ENCODE assay signal across 15 cellular contexts in the genomic region with DNA sequence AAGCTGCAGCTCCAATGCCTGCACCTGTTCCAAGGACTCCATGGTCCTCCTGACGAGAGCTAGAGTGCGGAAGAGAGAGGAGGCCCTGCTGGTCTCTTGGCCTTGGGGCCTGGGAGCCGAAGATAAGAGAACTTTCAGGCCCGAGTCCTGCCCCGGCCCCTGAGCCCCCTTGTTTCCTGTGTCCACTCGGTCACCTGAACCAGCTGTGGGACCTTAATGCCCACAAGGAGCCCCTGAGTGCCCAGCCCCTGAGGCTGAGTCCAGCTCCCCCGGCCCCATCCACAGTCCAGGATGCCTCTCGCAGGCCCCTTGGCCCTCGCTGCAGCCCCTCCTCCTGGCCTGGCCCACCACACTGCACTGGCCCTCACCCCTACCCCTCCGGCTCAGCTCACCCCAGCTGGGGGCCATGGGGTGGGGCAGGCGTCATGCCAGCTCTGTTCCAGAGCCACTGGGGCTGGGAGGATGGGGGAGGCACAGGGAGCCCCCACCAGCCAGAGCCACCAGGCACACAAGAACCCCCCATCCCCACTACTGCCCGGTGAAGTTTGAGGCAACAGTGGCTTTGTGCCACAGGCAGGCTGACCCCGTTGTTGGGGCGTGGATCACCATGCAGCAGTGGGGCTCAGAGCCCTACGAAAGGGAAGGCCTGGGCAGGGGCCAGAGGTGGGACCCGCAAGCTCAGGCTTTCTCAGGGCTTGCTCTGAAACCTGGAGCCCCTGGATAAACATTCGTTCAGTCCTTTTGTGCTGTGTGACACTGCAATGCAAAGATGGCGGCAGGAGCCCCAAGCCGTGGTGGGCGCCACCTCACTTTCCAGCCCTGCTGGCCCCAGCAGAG. TPM values are rescaled to one million over a fixed set of nuclear protein-coding genes. Genes with fewer than 3 reads are reported as not detected.
"Had no signal": no experiment of that assay in that cellular context is flagged by ENCODE, and none has a peak within 500 bp of the region (broad histone marks: within the 10 kb centered on the region; RNA-seq: fewer than 3 reads in every experiment).

No MANE protein-coding gene starts in this region.

- FAIRE-seq: endometrium had no signal

- H3K9me3 ChIP-seq: esophagus muscularis mucosa, psoas muscle, tibial artery, vagina had no signal

- H3K27me3 ChIP-seq: vagina had no signal

- ATAC-seq: activated naive CD8-positive, alpha-beta T cell treated with anti-CD3 and anti-CD28 coated beads, Interleukin-2, amount 50 U/mL, for 24 hours; psoas muscle; T-cell had no signal

- H3K36me3 ChIP-seq: esophagus muscularis mucosa, tibial artery, vagina had no signal

- H3K27ac ChIP-seq: esophagus muscularis mucosa, psoas muscle, tibial artery, vagina, VCaP had no signal

- H3K4me1 ChIP-seq: psoas muscle, tibial artery, vagina had no signal

- DNase-seq: activated CD4-positive, alpha-beta memory T cell treated with anti-CD3 and anti-CD28 coated beads, Interleukin-2, amount 10 ng/mL, durations not matched to agents 7 days and 5 days; activated naive CD8-positive, alpha-beta T cell treated with anti-CD3 and anti-CD28 coated beads, Interleukin-2, amount 50 U/mL, for 24 hours; activated T-cell treated with anti-CD3 and anti-CD28 coated beads, Interleukin-2, amount 50 U/mL, for 48 hours; dermis blood vessel endothelial cell; immature natural killer cell; occipital lobe; stimulated activated CD4-positive, alpha-beta T cell treated with anti-CD3 and anti-CD28 coated beads, Interleukin-15, amount 100 ng/mL, for 24 hours; stimulated activated CD4-positive, alpha-beta T cell treated with anti-CD3 and anti-CD28 coated beads, Interleukin-4, amount 100 ng/mL, for 24 hours; T-cell had no signal

- H3K4me3 ChIP-seq: esophagus muscularis mucosa, psoas muscle, tibial artery, vagina had no signal

RNA-seq across cellular contexts. Expression of gene NAT8L, which starts 14.1 kb away (rescaled TPM):
- polyA plus RNA-seq: immature natural killer cell had no signal
